ENCODE assay signal across 8 cellular contexts in genomic region chr12:75623631-75624118, GRCh38.
DNase-seq lines count a peak whose midpoint lies in the region; ATAC-seq and TF ChIP-seq lines count a peak whose summit lies in the region.
"Had no signal": no experiment of that assay in that cellular context is flagged by ENCODE, and none has a peak within 500 bp of the region (broad histone marks: within the 10 kb centered on the region; RNA-seq: fewer than 3 reads in every experiment).

No MANE protein-coding gene starts in this region.

- no peaks in the 10 kb centered on the region for H3K36me3 ChIP-seq in PC-9 (ENCODE audit: low read depth)
- no peaks in the 10 kb centered on the region for H3K36me3 ChIP-seq in trophoblast cell (ENCODE audit: control insufficient read depth in 1 of 2, insufficient read depth in 2 of 2, low read length in 2 of 2)
- H3K36me3 ChIP-seq: adrenal gland had no signal

- BruUV-seq in PC-9 (replicated peaks; lab: Mats Ljungman, UMichigan), result no TSS peak

- peak overlapping the region; percentile 98 for H2BK12ac ChIP-seq in trophoblast cell (ENCODE audit: low read length)

- intact Hi-C loops in PC-9 (cut with micrococcal nuclease; ENCODE audit: unreplicated experiment), result loop anchor here (1.0 to 10.0 kb wide), 4 partner anchors 99 to 724 kb away; partner anchors contain the start of genes BBS10 and PHLDA1

- no peak overlapping the region for H3K23ac ChIP-seq in trophoblast cell (ENCODE audit: low read length)

- H2AFZ ChIP-seq in PC-9 (no peak overlapping the region), trophoblast cell (ENCODE audit: insufficient read depth, low read length, poor library complexity) (no peak overlapping the region)

- peak overlapping the region; percentile 87 for H3K14ac ChIP-seq in trophoblast cell (ENCODE audit: low read length)

- H2BK5ac ChIP-seq in trophoblast cell (ENCODE audit: low read depth, low read length, poor library complexity), result peak overlapping the region; percentile 63

- 0 out of 2 replicates have a peak overlapping the region, but pooled peaks have one; percentile 2 for H3K4me2 ChIP-seq in PC-9
- no peak overlapping the region for H3K4me2 ChIP-seq in trophoblast cell (ENCODE audit: low read length)

- H3K9me3 ChIP-seq in PC-9 (ENCODE audit: insufficient read depth, low read depth) (peaks cover 7% of the 10 kb centered on the region; the same call in 1 of the 2 replicates), trophoblast cell (ENCODE audit: insufficient read depth, low read depth, low read length) (no peaks in the 10 kb centered on the region)
- H3K9me3 ChIP-seq: adrenal gland had no signal

- ATAC-seq in HG03565 (IDR thresholded peaks at IDR 0.05; ENCODE audit: unreplicated experiment) (no peak), GM19328 (IDR thresholded peaks at IDR 0.05; ENCODE audit: unreplicated experiment) (no peak)

- H3K4me1 ChIP-seq in PC-9 (replicated peaks; ENCODE audit: insufficient read depth) (peaks cover 16% of the 10 kb centered on the region), trophoblast cell (ENCODE audit: control insufficient read depth in 1 of 2, insufficient read depth in 2 of 2, low read length in 2 of 2) (peaks cover 6 to 8% of the 10 kb centered on the region in 2 experiments)

- peak overlapping the region; percentile 78 for H3K18ac ChIP-seq in trophoblast cell (ENCODE audit: low read length)

- H2AK5ac ChIP-seq in trophoblast cell (ENCODE audit: low read length), result peak overlapping the region; percentile 19

- TF ChIP-seq CTCF in PC-9 (conservative IDR thresholded peaks at IDR 0.05), result peak; percentile 54; the same call in 1 of the 2 replicates

- DNase-seq in H4 (ENCODE audit: low spot score), result peak; percentile 81
- DNase-seq in PC-9, result peak; percentile 33 to 69
- DNase-seq in fibroblast of peridontal ligament (ENCODE audit: extremely low read depth), result peak; percentile 63
- DNase-seq in trophoblast cell, result peak in 1 of 2 donors; percentile 17
- DNase-seq in cerebellum (ENCODE audit: low spot score), result no peak

- no peaks in the 10 kb centered on the region for H4K20me1 ChIP-seq in PC-9 (ENCODE audit: insufficient read depth)

- H3K27me3 ChIP-seq in PC-9 (ENCODE audit: insufficient read depth, low read depth) (no peaks in the 10 kb centered on the region), trophoblast cell (ENCODE audit: insufficient read depth, low read length) (no peaks in the 10 kb centered on the region)
- H3K27me3 ChIP-seq: adrenal gland had no signal

- peak overlapping the region; percentile 7 for H4K12ac ChIP-seq in trophoblast cell (ENCODE audit: low read depth, low read length)

- H3K4me3 ChIP-seq in PC-9 (no peak overlapping the region), trophoblast cell (ENCODE audit: low read depth, low read length) (no peak overlapping the region)
- H3K4me3 ChIP-seq: adrenal gland had no signal

- H3K9me2 ChIP-seq in PC-9 (ENCODE audit: insufficient read depth), result 0 out of 2 replicates have a peak, but pooled peaks cover 3% of the 10 kb centered on the region

- peaks cover 14% of the 10 kb centered on the region; the same call in 1 of the 2 replicates for H3F3A ChIP-seq in PC-9 (ENCODE audit: insufficient read depth, low read depth)

- peak overlapping the region; percentile 80 for H2BK120ac ChIP-seq in trophoblast cell (ENCODE audit: insufficient read depth, low read length, poor library complexity)

- peak overlapping the region; percentile 62 for H3K27ac ChIP-seq in PC-9
- no peak overlapping the region for H3K27ac ChIP-seq in trophoblast cell (ENCODE audit: low read depth, low read length)
- H3K27ac ChIP-seq: adrenal gland had no signal

- H3K9ac ChIP-seq in trophoblast cell (ENCODE audit: low read length), result no peak overlapping the region

- CTCF ChIA-PET in PC-9 (lab: Charles Lee), result interaction anchor here (0.7 to 1.2 kb wide), 3 partner anchors 240 to 461 kb away, joined by 3 to 4 read pairs (median 3); partner anchors contain the start of genes NAP1L1 and PHLDA1

- no peak overlapping the region for H3K4ac ChIP-seq in trophoblast cell (ENCODE audit: low read depth, low read length)

- H4K8ac ChIP-seq in trophoblast cell (ENCODE audit: low read depth, low read length), result peak overlapping the region; percentile 60

- POLR2A ChIA-PET in PC-9 (lab: Charles Lee; ENCODE audit: unreplicated experiment), result interaction anchor here (0.6 to 0.9 kb wide), 2 partner anchors 325 to 401 kb away, joined by 4 to 7 read pairs; no protein-coding TSS in a partner anchor

- no peaks in the 10 kb centered on the region for H3K79me2 ChIP-seq in PC-9 (ENCODE audit: low read depth)
- H3K79me2 ChIP-seq in trophoblast cell (ENCODE audit: control insufficient read depth, insufficient read depth, low read length, poor library complexity), result no peaks in the 10 kb centered on the region

- WGBS in trophoblast cell (ENCODE audit: extremely low coverage, insufficient coverage, insufficient read length), result no CpG with 5 or more reads among the region's 2 CpGs

- peak overlapping the region; percentile 75 for H4K91ac ChIP-seq in trophoblast cell (ENCODE audit: low read depth, low read length)

- peaks cover 5% of the 10 kb centered on the region for H3K79me1 ChIP-seq in trophoblast cell (ENCODE audit: low read length)
